Comparison of ENCODE assay signal across 9 cellular contexts in the genomic region with DNA sequence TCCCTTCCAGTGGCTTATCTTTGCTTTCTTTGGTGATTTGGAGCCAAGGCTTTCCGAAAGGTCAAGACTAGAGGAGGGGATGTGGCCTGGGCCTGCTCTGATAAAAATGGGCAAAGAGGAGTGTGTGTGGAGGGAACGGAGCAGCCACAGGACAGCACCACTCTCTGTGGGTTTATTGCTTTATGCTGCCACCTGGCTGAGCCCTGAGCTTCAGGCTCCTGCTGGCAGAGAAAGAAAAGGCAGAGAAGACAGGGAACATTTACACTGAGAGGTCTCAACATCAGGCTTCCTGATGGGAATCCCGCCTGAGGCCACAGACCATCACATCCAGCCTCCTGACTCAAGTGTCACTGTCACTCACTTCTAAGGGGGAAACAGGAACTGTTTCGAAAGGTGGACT. TPM values are rescaled to one million over a fixed set of nuclear protein-coding genes. Genes with fewer than 3 reads are reported as not detected.
DNase-seq lines count a peak whose midpoint lies in the region; ATAC-seq and TF ChIP-seq lines count a peak whose summit lies in the region.
"Had no signal": no experiment of that assay in that cellular context is flagged by ENCODE, and none has a peak within 500 bp of the region (broad histone marks: within the 10 kb centered on the region; RNA-seq: fewer than 3 reads in every experiment).

No MANE protein-coding gene starts in this region.

- no TSS peak for BruUV-seq in Caco-2 (replicated peaks; lab: Mats Ljungman, UMichigan)

- no peak overlapping the region for H3K9ac ChIP-seq in Loucy (ENCODE audit: low read depth, low read length, poor library complexity, severe bottlenecking)

- H3K4me3 Mint-ChIP-seq in Caco-2 (ENCODE audit: unreplicated experiment): no peak overlapping the region
- H3K4me3 Mint-ChIP-seq: nephron progenitor cell had no signal

- CTCF ChIA-PET in Caco-2 (lab: Charles Lee): interaction anchor here (0.6 to 3.5 kb wide), 7 partner anchors 12 to 421 kb away, joined by 3 to 26 read pairs (median 6); no protein-coding TSS in a partner anchor

- H3K4me3 ChIP-seq in Caco-2 (ENCODE audit: low read depth, low read length) (no peak overlapping the region), Loucy (ENCODE audit: low read length, poor library complexity, severe bottlenecking) (no peak overlapping the region), left lung (no peak overlapping the region)

- no peak overlapping the region for H3K27ac Mint-ChIP-seq in Caco-2 (ENCODE audit: unreplicated experiment)
- H3K27ac Mint-ChIP-seq: nephron progenitor cell had no signal

- H3F3A ChIP-seq in Loucy (ENCODE audit: low read depth): no peaks in the 10 kb centered on the region

- no peak overlapping the region for H2AFZ ChIP-seq in Loucy (ENCODE audit: low read length)

- POLR2A ChIA-PET in Caco-2 (lab: Charles Lee): no interaction called here

- H3K27me3 Mint-ChIP-seq in Caco-2 (ENCODE audit: insufficient read depth, unreplicated experiment): peaks cover 15% of the 10 kb centered on the region

- H4K20me1 ChIP-seq in Loucy (ENCODE audit: insufficient read depth, low read length, poor library complexity, severe bottlenecking): no peaks in the 10 kb centered on the region

- peaks cover 5% of the 10 kb centered on the region; the same call in 1 of the 2 replicates for H3K4me1 ChIP-seq in Caco-2
- peaks cover 7% of the 10 kb centered on the region for H3K4me1 ChIP-seq in Loucy (ENCODE audit: insufficient read depth, low read length, poor library complexity, severe bottlenecking)
- H3K4me1 ChIP-seq in left lung: no peaks in the 10 kb centered on the region

- peak in 1 of 2 experiments; percentile 32 for DNase-seq in Caco-2
- DNase-seq in T47D (ENCODE audit: low read depth in 1 of 2, low spot score in 1 of 2): peak; percentile 48 to 52
- no peak for DNase-seq in left lung
- DNase-seq in RPMI8226: no peak
- DNase-seq: nephron progenitor cell had no signal

- H3K27me3 ChIP-seq in Caco-2 (replicated peaks; ENCODE audit: control insufficient read depth, insufficient read depth, low read length) (no peaks in the 10 kb centered on the region), Loucy (ENCODE audit: insufficient read depth, low read length, poor library complexity, severe bottlenecking) (no peaks in the 10 kb centered on the region), left lung (peaks cover 14 to 91% of the 10 kb centered on the region in 2 donors)

- intact Hi-C loops in Caco-2 (cut with micrococcal nuclease; ENCODE audit: unreplicated experiment) (loop anchor here (5.0 kb wide), 2 partner anchors 214 to 411 kb away; no protein-coding TSS in a partner anchor), left lung (cut with DNase I) (no loop called here)

- peaks cover 6% of the 10 kb centered on the region for H3K4me1 Mint-ChIP-seq in Caco-2 (ENCODE audit: low read depth, unreplicated experiment)

- no peak overlapping the region for H3K27ac ChIP-seq in left lung

- H3K36me3 ChIP-seq in Caco-2 (ENCODE audit: control insufficient read depth, insufficient read depth, low read length) (no peaks in the 10 kb centered on the region), Loucy (ENCODE audit: insufficient read depth, low read length) (no peaks in the 10 kb centered on the region), left lung (no peaks in the 10 kb centered on the region)

- H3K9me3 ChIP-seq in Caco-2 (no peaks in the 10 kb centered on the region), Loucy (ENCODE audit: insufficient read depth, low read depth, low read length) (no peaks in the 10 kb centered on the region), left lung (no peaks in the 10 kb centered on the region)

- no peaks in the 10 kb centered on the region for H3K9me3 Mint-ChIP-seq in Caco-2 (ENCODE audit: unreplicated experiment)

- H3K36me3 Mint-ChIP-seq in Caco-2 (ENCODE audit: insufficient read depth, unreplicated experiment): no peaks in the 10 kb centered on the region

- peak; percentile 23 to 41 for TF ChIP-seq CTCF in Caco-2 (IDR thresholded peaks at IDR 0.05; ENCODE audit: insufficient read depth in 1 of 2, low read depth in 1 of 2, low read length in 1 of 2, severe bottlenecking in 1 of 2, unreplicated experiment in 1 of 2)
- TF ChIP-seq CTCF in Loucy (conservative IDR thresholded peaks at IDR 0.05; ENCODE audit: low read length): peak; percentile 46
- no peak for TF ChIP-seq CTCF in left lung (IDR thresholded peaks at IDR 0.05)

- H3K4me2 ChIP-seq in Loucy (ENCODE audit: low read depth, low read length, poor library complexity, severe bottlenecking): no peak overlapping the region

- ATAC-seq in left lung (peak; percentile 53), esophagus mucosa (no peak), HG03196 (IDR thresholded peaks at IDR 0.05; ENCODE audit: unreplicated experiment) (no peak), HG02759 (IDR thresholded peaks at IDR 0.05; ENCODE audit: unreplicated experiment) (no peak)

- no peaks in the 10 kb centered on the region for H3K79me2 ChIP-seq in Loucy (ENCODE audit: insufficient read depth, low read length)

- no peaks in the 10 kb centered on the region for H3K9me2 ChIP-seq in Loucy (replicated peaks; ENCODE audit: low read depth, low read length)

- in situ Hi-C loops in T47D (cut with HindIII; ENCODE audit: low pct_unique_long_range_greater_than_20kb, low sequenced_read_pairs): no loop called here

RNA-seq across cellular contexts. Expression of a gene that starts 9.2 kb away (rescaled TPM):
- not detected in 2 replicates for total RNA-seq in Caco-2 (2022)
- not detected for total RNA-seq in left lung
- not detected for total RNA-seq in esophagus mucosa

Comparison
In these comparisons a context has a peak if more than half of its experiments do, and no peak if none do; other contexts are left out.
1. DNase-seq: peak in T47D (2 of 2); none in left lung (0 of 2) and RPMI8226 (single experiment).
2. CTCF ChIP-seq: peak in Caco-2 (2 of 2) and Loucy (single experiment); none in left lung (0 of 2).